ENCODE assay signal across 25 cellular contexts in the genomic region with DNA sequence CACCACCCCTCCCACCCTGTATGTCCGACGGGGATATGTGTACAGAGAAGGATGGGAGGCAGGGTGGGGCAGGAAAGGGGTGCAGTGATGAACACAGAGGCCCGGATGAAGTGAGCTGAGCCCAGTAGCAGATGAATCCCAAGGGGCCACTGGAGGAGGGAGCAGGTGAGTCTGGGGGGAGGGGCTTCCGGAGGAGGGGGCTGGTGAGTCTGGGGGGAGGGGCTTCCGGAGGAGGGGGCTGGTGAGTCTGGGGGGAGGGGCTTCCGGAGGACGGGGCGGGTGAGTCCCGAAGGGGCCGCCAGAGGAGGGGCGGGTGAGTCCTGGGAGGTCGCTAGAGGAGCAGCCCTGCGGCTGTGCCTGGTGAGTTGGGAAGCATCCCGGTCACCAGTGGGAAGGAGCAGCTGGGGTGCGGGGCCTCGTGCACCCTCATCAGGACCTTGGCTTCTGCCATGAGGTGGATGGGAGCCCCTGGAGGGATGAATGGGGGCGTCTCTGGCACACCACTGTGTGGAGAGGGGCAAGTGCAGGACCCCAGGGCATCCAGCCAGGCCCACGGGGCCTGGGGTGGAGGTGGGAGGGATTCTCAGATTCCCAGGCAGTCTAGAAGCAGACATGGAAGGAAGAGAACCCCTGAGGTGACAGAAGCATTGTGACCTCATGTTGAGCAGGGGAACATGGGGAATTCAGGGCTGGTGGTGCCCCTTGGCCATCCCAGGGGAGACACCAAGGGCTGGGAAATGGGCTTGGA. TPM values are rescaled to one million over a fixed set of nuclear protein-coding genes. Genes with fewer than 3 reads are reported as not detected.
DNase-seq lines count a peak whose midpoint lies in the region; ATAC-seq and TF ChIP-seq lines count a peak whose summit lies in the region.
"Had no signal": no experiment of that assay in that cellular context is flagged by ENCODE, and none has a peak within 500 bp of the region (broad histone marks: within the 10 kb centered on the region; RNA-seq: fewer than 3 reads in every experiment).

No MANE protein-coding gene starts in this region.

- TF ChIP-seq CTCF in DND-41 (IDR thresholded peaks at IDR 0.05; ENCODE audit: borderline replicate concordance, extremely low read depth, low read length, poor library complexity, severe bottlenecking) = no peak
- no peak for TF ChIP-seq CTCF in HCT116 (IDR thresholded peaks at IDR 0.05 in 2 of 3, conservative IDR thresholded peaks at IDR 0.05 in 1 of 3; ENCODE audit: borderline replicate concordance in 1 of 3, insufficient read depth in 1 of 3, low read depth in 2 of 3, low read length in 2 of 3)
- TF ChIP-seq CTCF in uterus (IDR thresholded peaks at IDR 0.05) = no peak
- no peak for TF ChIP-seq CTCF in spleen (IDR thresholded peaks at IDR 0.05 in 8 of 11, conservative IDR thresholded peaks at IDR 0.05 in 3 of 11)

- H3K36me3 ChIP-seq in DND-41 (ENCODE audit: insufficient read depth, low read length) (no peaks in the 10 kb centered on the region; the same call in 1 of the 2 replicates), HCT116 (ENCODE audit: control insufficient read depth in 1 of 2, insufficient read depth in 2 of 2, low read length in 2 of 2) (no peaks in the 10 kb centered on the region), uterus (no peaks in the 10 kb centered on the region), spleen (no peaks in the 10 kb centered on the region)
- H3K36me3 ChIP-seq: left ventricle myocardium inferior, pancreas, SJSA1, thyroid gland had no signal

- H4K20me1 ChIP-seq in DND-41 (ENCODE audit: insufficient read depth, low read length) (no peaks in the 10 kb centered on the region), HCT116 (ENCODE audit: insufficient read depth) (no peaks in the 10 kb centered on the region)

- peaks cover 13% of the 10 kb centered on the region for H3K27me3 ChIP-seq in DND-41 (ENCODE audit: insufficient read depth, low read length, poor library complexity)
- H3K27me3 ChIP-seq in HCT116 (ENCODE audit: insufficient read depth, low read length) = no peaks in the 10 kb centered on the region
- no peaks in the 10 kb centered on the region for H3K27me3 ChIP-seq in uterus
- peaks cover 0 to 56% (median 18%) of the 10 kb centered on the region in 7 donors for H3K27me3 ChIP-seq in spleen (replicated peaks in 1 of 7)
- H3K27me3 ChIP-seq: pancreas had no signal

- RAD21 ChIA-PET in HCT116 (lab: Charles Lee; ENCODE audit: low non-redundant PET in 1 of 2, low total read pairs in 2 of 2, uncharacterized antibody in 2 of 2, unreplicated experiment in 2 of 2) = no interaction called here

- H3K79me2 ChIP-seq in DND-41 (ENCODE audit: insufficient read depth, low read length) = peaks cover 15% of the 10 kb centered on the region
- H3K79me2 ChIP-seq in HCT116 (ENCODE audit: insufficient read depth, low read length) = no peaks in the 10 kb centered on the region

- H3K4me1 ChIP-seq in DND-41 (ENCODE audit: insufficient read depth, low read length) (peaks cover 47% of the 10 kb centered on the region), HCT116 (ENCODE audit: control insufficient read depth in 1 of 2, insufficient read depth in 2 of 2, low read length in 2 of 2) (peaks cover 0 to 6% of the 10 kb centered on the region in 2 experiments; a peak in 1 of 4 replicates), uterus (peaks cover 0 to 4% of the 10 kb centered on the region in 2 donors), spleen (peaks cover 0 to 92% (median 36%) of the 10 kb centered on the region in 6 donors)
- H3K4me1 ChIP-seq: pancreas had no signal

- H2AFZ ChIP-seq in DND-41 (ENCODE audit: low read depth, low read length) (peak overlapping the region; percentile 64), HCT116 (ENCODE audit: low read depth, low read length, poor library complexity, severe bottlenecking) (no peak overlapping the region)

- H3K4me2 ChIP-seq in DND-41 (ENCODE audit: insufficient read depth, low read length) = peak overlapping the region; percentile 78
- H3K4me2 ChIP-seq in HCT116 (ENCODE audit: low read length) = 0 out of 2 replicates have a peak overlapping the region, but pooled peaks have one; percentile 3

- TF ChIP-seq RAD21 in HCT116 (IDR thresholded peaks at IDR 0.05; ENCODE audit: low read depth) = no peak

- peak; percentile 80 for DNase-seq in DND-41
- no peak for DNase-seq in HCT116 (ENCODE audit: low read depth, low spot score)
- peak; percentile 6 for DNase-seq in NCI-H526 treated with DMSO at 0.1 percent for 48 hours (lab: John Stamatoyannopoulos, UW)
- peak; percentile 92 for DNase-seq in iPS-NIHi11 (ENCODE audit: low spot score)
- DNase-seq in uterus = no peak
- no peak for DNase-seq in spleen
- DNase-seq: activated CD4-positive, alpha-beta memory T cell treated with anti-CD3 and anti-CD28 coated beads, Interleukin-2, amount 10 ng/mL, durations not matched to agents 7 days and 5 days; activated CD4-positive, CD25-positive, alpha-beta regulatory T cell treated with anti-CD3 and anti-CD28 coated beads, Interleukin-2, amount 50 U/mL, for 72 hours; activated effector memory CD4-positive, alpha-beta T cell treated with anti-CD3 and anti-CD28 coated beads, Interleukin-2, amount 50 U/mL, for 16 hours; activated naive CD8-positive, alpha-beta T cell treated with anti-CD3 and anti-CD28 coated beads, Interleukin-2, amount 10 ng/mL, durations not matched to agents 7 days and 5 days; CD4-positive, alpha-beta T cell; head of caudate nucleus; left ventricle myocardium inferior; NCI-H1048; NCI-H187 treated with DMSO at 0.1 percent for 48 hours; NCI-H446 treated with DMSO at 0.1 percent for 48 hours; stimulated activated CD4-positive, alpha-beta T cell treated with anti-CD3 and anti-CD28 coated beads, Interleukin-4, amount 100 ng/mL, for 24 hours; thyroid gland had no signal

- H3K9me2 ChIP-seq in HCT116 (ENCODE audit: insufficient read depth) = no peaks in the 10 kb centered on the region

- ATAC-seq in DND-41 (ENCODE audit: insufficient read depth, low read depth) = peak; percentile 69
- no peak for ATAC-seq in HCT116
- no peak for ATAC-seq in HG02885 (IDR thresholded peaks at IDR 0.05; ENCODE audit: poor library complexity, unreplicated experiment)
- ATAC-seq: natural killer cell treated with Interleukin-12 subunit alpha and Interleukin-12 subunit beta and Interleukin-15 and Interleukin-18, amount 100 ng/mL, for 72 hours; Panc1; pancreas had no signal

- no TSS peak for BruUV-seq in HCT116 (replicated peaks; lab: Mats Ljungman, UMichigan)

- H3K27ac ChIP-seq in DND-41 (ENCODE audit: low read length) (peak overlapping the region; percentile 94), HCT116 (ENCODE audit: low read depth, low read length) (no peak overlapping the region), uterus (no peak overlapping the region), spleen (peak overlapping the region in 2 of 8 donors; percentile 76 to 79)
- H3K27ac ChIP-seq: left ventricle myocardium inferior, pancreas, SJSA1, thyroid gland had no signal

- no peak for TF ChIP-seq POLR2A in HCT116 (IDR thresholded peaks at IDR 0.05; ENCODE audit: borderline replicate concordance, extremely low read depth, insufficient read depth, insufficient read length)
- TF ChIP-seq POLR2A in uterus (IDR thresholded peaks at IDR 0.05) = no peak
- TF ChIP-seq POLR2A in spleen (IDR thresholded peaks at IDR 0.05) = no peak

- intact Hi-C loops in HCT116 (cut with micrococcal nuclease) (no loop called here), uterus (cut with DNase I; ENCODE audit: low total_unique reads) (no loop called here), spleen (cut with DNase I; ENCODE audit: low total_unique reads) (no loop called here)

- 15 to 22% (median 20%) methylated on average over 16 to 18 of the region's 18 CpGs for WGBS in spleen, 5 donors

- POLR2A ChIA-PET in HCT116 (lab: Charles Lee) = no interaction called here

- H3K9me3 ChIP-seq in DND-41 (ENCODE audit: insufficient read depth, low read length, severe bottlenecking) (no peaks in the 10 kb centered on the region), HCT116 (ENCODE audit: control insufficient read depth in 1 of 2, insufficient read depth in 1 of 2, low read depth in 1 of 2, low read length in 2 of 2) (no peaks in the 10 kb centered on the region), uterus (no peaks in the 10 kb centered on the region), spleen (no peaks in the 10 kb centered on the region)
- H3K9me3 ChIP-seq: pancreas, SJSA1, thyroid gland had no signal

- H3K4me3 ChIP-seq in DND-41 (ENCODE audit: low read depth in 1 of 2, low read length in 2 of 2) (peak overlapping the region; percentile 31 to 63; a peak in 3 of 4 replicates), HCT116 (replicated peaks in 1 of 2; ENCODE audit: low read depth in 1 of 2, low read length in 2 of 2) (no peak overlapping the region), uterus (no peak overlapping the region), spleen (no peak overlapping the region)
- H3K4me3 ChIP-seq: left ventricle myocardium inferior, pancreas, SJSA1, thyroid gland had no signal

- CTCF ChIA-PET in HCT116 (lab: Charles Lee) = no interaction called here

- H3K9ac ChIP-seq in DND-41 (ENCODE audit: low read depth, low read length) = peak overlapping the region; percentile 84
- H3K9ac ChIP-seq in HCT116 (ENCODE audit: low read length) = no peak overlapping the region

TF ChIP-seq in HCT116, 20 proteins besides CTCF, POLR2A, EP300 and RAD21 (continues in another document):
- no peak for TF ChIP-seq ELF1 (IDR thresholded peaks at IDR 0.05; ENCODE audit: borderline replicate concordance, low read depth)
- TF ChIP-seq EZH2 (IDR thresholded peaks at IDR 0.05) = no peak
- no peak for TF ChIP-seq ZFX (IDR thresholded peaks at IDR 0.05)
- no peak for TF ChIP-seq EZH2phosphoT487 (IDR thresholded peaks at IDR 0.05; ENCODE audit: borderline replicate concordance)
- no peak for TF ChIP-seq SP1 (IDR thresholded peaks at IDR 0.05; ENCODE audit: low read depth)
- TF ChIP-seq JUND (IDR thresholded peaks at IDR 0.05) = no peak
- TF ChIP-seq, protein P1, sequence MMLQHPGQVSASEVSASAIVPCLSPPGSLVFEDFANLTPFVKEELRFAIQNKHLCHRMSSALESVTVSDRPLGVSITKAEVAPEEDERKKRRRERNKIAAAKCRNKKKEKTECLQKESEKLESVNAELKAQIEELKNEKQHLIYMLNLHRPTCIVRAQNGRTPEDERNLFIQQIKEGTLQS (IDR thresholded peaks at IDR 0.05) = no peak
- no peak for TF ChIP-seq FOSL1 (IDR thresholded peaks at IDR 0.05; ENCODE audit: low read depth)
- TF ChIP-seq MAX (IDR thresholded peaks at IDR 0.05) = no peak
- TF ChIP-seq CBX3 (IDR thresholded peaks at IDR 0.05; ENCODE audit: low read depth) = no peak
- no peak for TF ChIP-seq YY1 (IDR thresholded peaks at IDR 0.05; ENCODE audit: extremely low read depth, insufficient replicate concordance, low read depth, low read length)
- TF ChIP-seq EGR1 (IDR thresholded peaks at IDR 0.05; ENCODE audit: low read depth) = no peak

RNA-seq across cellular contexts. Expression of gene BEGAIN, which starts 14.0 kb away (rescaled TPM):
- total RNA-seq in HCT116 (2021; ENCODE audit: unreplicated experiment) = 8.5 TPM
- 7.8 and 8.5 TPM in 2 replicates for polyA plus RNA-seq in HCT116 (2012)
- total RNA-seq in uterus = 10 to 100 TPM in 1 of 4 donors, 1 to 10 TPM in 2, not detected in 1; 2.6 to 16.5 (median 4.4) TPM
- total RNA-seq in spleen = 10 to 100 TPM in 1 of 7 donors, 1 to 10 TPM in 6; 3.8 to 10.0 (median 5.9) TPM
- polyA plus RNA-seq in spleen = 1 to 10 TPM; 1.8 to 6.9 (median 4.1) TPM
- total RNA-seq: LHCN-M2; natural killer cell treated with Interleukin-12 subunit alpha and Interleukin-12 subunit beta and Interleukin-15 and Interleukin-18, amount 100 ng/mL, for 72 hours; SJSA1 had no signal
- polyA plus RNA-seq: endothelial cell of umbilical vein had no signal

Comparison
In these comparisons a context has a peak if more than half of its experiments do, and no peak if none do; other contexts are left out.
1. DNase-seq: peak in DND-41 (single experiment), NCI-H526 treated with DMSO at 0.1 percent for 48 hours (single experiment) and iPS-NIHi11 (single experiment); none in HCT116 (single experiment), uterus (0 of 2) and spleen (single experiment).
2. H3K4me3 ChIP-seq: peak in DND-41 (2 of 2); none in HCT116 (0 of 2), uterus (0 of 2) and spleen (0 of 8).